27 cellular contexts compared by ENCODE assay signal in the genomic region with DNA sequence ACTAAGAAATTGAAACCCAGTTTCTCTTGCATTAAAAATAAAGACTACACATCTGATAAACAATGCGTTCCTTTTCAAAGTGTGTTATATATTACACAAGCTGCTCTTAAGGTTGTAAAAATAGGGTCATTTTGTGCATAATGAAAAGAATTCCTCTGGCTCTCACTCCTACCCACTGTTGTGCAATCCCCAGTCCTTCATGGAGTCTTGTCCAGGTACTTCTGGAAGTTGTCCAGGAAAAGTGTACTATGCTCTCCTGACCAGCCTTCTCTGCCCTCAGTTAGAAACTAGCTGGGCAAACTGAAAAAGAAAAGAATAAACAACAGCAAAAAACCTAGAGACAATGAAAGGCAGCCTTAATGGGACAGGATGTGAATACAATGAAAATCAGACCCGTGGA.
A peak's percentile ranks its signal among the peaks of the same experiment; 100 is the strongest.
DNase-seq lines count a peak whose midpoint lies in the region; ATAC-seq, FAIRE-seq and TF ChIP-seq lines count a peak whose summit lies in the region.
"Had no signal": no experiment of that assay in that cellular context is flagged by ENCODE, and none has a peak within 500 bp of the region (broad histone marks: within the 10 kb centered on the region; RNA-seq: fewer than 3 reads in every experiment).

No MANE protein-coding gene starts in this region.

- POLR2A ChIA-PET in A549 (lab: Yijun Ruan, JAX), result no interaction called here

- no peak overlapping the region for H3K4me3 Mint-ChIP-seq in astrocyte (ENCODE audit: unreplicated experiment)
- H3K4me3 Mint-ChIP-seq in activated T-helper 2 cell treated with anti-CD3 and anti-CD28 coated beads, Interferon-gamma antibody, Interleukin-2, Interleukin-4, amounts not matched to agents 10 μg/mL and 5 μg/mL and 100 μg/mL, durations not matched to agents 14 hours and 24 hours and 36 hours (ENCODE audit: low read depth), result no peak overlapping the region
- H3K4me3 Mint-ChIP-seq: activated B cell treated with CpG ODN at 0.5 μM for 24 hours; activated CD4-positive, alpha-beta memory T cell treated with anti-CD3 and anti-CD28 coated beads for 36 hours; CD8-positive, alpha-beta memory T cell had no signal

- H3K27ac ChIP-seq in A549 (peak overlapping the region in 1 of 2 experiments; percentile 18; a peak in 2 of 6 replicates), astrocyte (ENCODE audit: low read depth, low read length) (no peak overlapping the region), lung (ENCODE audit: low read depth in 1 of 2, low read length in 1 of 2) (no peak overlapping the region)
- H3K27ac ChIP-seq: KMS-11, neutrophil, stomach, transverse colon had no signal

- H3K9me3 ChIP-seq in A549, result no peaks in the 10 kb centered on the region
- H3K9me3 ChIP-seq in astrocyte (ENCODE audit: insufficient read depth, low read depth, low read length), result no peaks in the 10 kb centered on the region
- H3K9me3 ChIP-seq in lung (ENCODE audit: control insufficient read depth in 2 of 2, insufficient read depth in 1 of 2, low read length in 1 of 2), result no peaks in the 10 kb centered on the region
- H3K9me3 ChIP-seq: neutrophil, transverse colon had no signal

- DNase-seq in A549 (ENCODE audit: low read depth in 1 of 2, low spot score in 1 of 2) (no peak), astrocyte (ENCODE audit: low read depth) (peak; percentile 4), fibroblast of villous mesenchyme (ENCODE audit: low read depth) (peak; percentile 54), lung (ENCODE audit: low spot score) (peak; percentile 44), frontal cortex (ENCODE audit: low spot score in 2 of 2) (no peak)
- DNase-seq in activated T-cell treated with anti-CD3 and anti-CD28 coated beads, Interleukin-2, amount 50 U/mL, for 48 hours, result no peak
- no peak for DNase-seq in activated T-helper 2 cell treated with anti-CD3 and anti-CD28 coated beads, Interferon-gamma antibody, Interleukin-2, Interleukin-4, amounts not matched to agents 10 μg/mL and 5 μg/mL and 100 μg/mL, durations not matched to agents 14 hours and 24 hours and 36 hours (ENCODE audit: low spot score)
- DNase-seq: 8988T; activated B cell treated with CpG ODN at 0.5 μM for 24 hours; activated CD4-positive, alpha-beta memory T cell treated with anti-CD3 and anti-CD28 coated beads for 36 hours; activated naive CD4-positive, alpha-beta T cell; AML-193; CD8-positive, alpha-beta memory T cell; cerebellar nuclear complex; GF-D8; left ventricle myocardium superior; NCI-H1048; NCI-H187; NCI-H774; stimulated activated CD4-positive, alpha-beta T cell treated with anti-CD3 and anti-CD28 coated beads, Interleukin-12 subunit alpha, Interleukin-12 subunit beta, amount 100 ng/mL, for 4 hours; stomach; T1000; transverse colon had no signal

- no peak overlapping the region for H3K9ac ChIP-seq in astrocyte (ENCODE audit: low read length)
- H3K9ac ChIP-seq: KMS-11 had no signal

- H3K4me1 ChIP-seq in A549 (peaks cover 17% of the 10 kb centered on the region; the same call in 2 of the 3 replicates), astrocyte (ENCODE audit: insufficient read depth, low read length) (no peaks in the 10 kb centered on the region), lung (ENCODE audit: control insufficient read depth in 2 of 2, insufficient read depth in 2 of 2, low read length in 2 of 2) (no peaks in the 10 kb centered on the region)
- H3K4me1 ChIP-seq: stomach, transverse colon had no signal

- TF ChIP-seq CTCF in A549 (IDR thresholded peaks at IDR 0.05) (no peak), astrocyte (IDR thresholded peaks at IDR 0.05; ENCODE audit: insufficient read depth, low read depth, low read length) (no peak), fibroblast of villous mesenchyme (IDR thresholded peaks at IDR 0.05; ENCODE audit: insufficient read depth, low read depth, low read length) (no peak), lung (IDR thresholded peaks at IDR 0.05; ENCODE audit: control extremely low read depth, extremely low read depth) (no peak)

- TF ChIP-seq EP300 in A549 (IDR thresholded peaks at IDR 0.05), result no peak

- no peaks in the 10 kb centered on the region for H3K27me3 ChIP-seq in astrocyte (ENCODE audit: insufficient read depth, low read length)
- no peaks in the 10 kb centered on the region for H3K27me3 ChIP-seq in lung (ENCODE audit: control insufficient read depth, insufficient read depth)
- H3K27me3 ChIP-seq: neutrophil, stomach, transverse colon had no signal

- no peaks in the 10 kb centered on the region for H3K9me3 Mint-ChIP-seq in astrocyte (ENCODE audit: unreplicated experiment)
- no peaks in the 10 kb centered on the region for H3K9me3 Mint-ChIP-seq in activated T-helper 2 cell treated with anti-CD3 and anti-CD28 coated beads, Interferon-gamma antibody, Interleukin-2, Interleukin-4, amounts not matched to agents 10 μg/mL and 5 μg/mL and 100 μg/mL, durations not matched to agents 14 hours and 24 hours and 36 hours
- H3K9me3 Mint-ChIP-seq: activated B cell treated with CpG ODN at 0.5 μM for 24 hours; activated CD4-positive, alpha-beta memory T cell treated with anti-CD3 and anti-CD28 coated beads for 36 hours had no signal

- H3K4me3 ChIP-seq in A549, result no peak overlapping the region
- no peak overlapping the region for H3K4me3 ChIP-seq in astrocyte (ENCODE audit: insufficient read depth, low read depth, low read length)
- no peak overlapping the region for H3K4me3 ChIP-seq in fibroblast of villous mesenchyme (ENCODE audit: low read depth, low read length)
- no peak overlapping the region for H3K4me3 ChIP-seq in lung
- H3K4me3 ChIP-seq: stomach, transverse colon had no signal

- no peak for TF ChIP-seq RAD21 in A549 (conservative IDR thresholded peaks at IDR 0.05 in 1 of 2, IDR thresholded peaks at IDR 0.05 in 1 of 2)

- H4K20me1 ChIP-seq in astrocyte (ENCODE audit: insufficient read depth, low read length), result no peaks in the 10 kb centered on the region

- CTCF ChIA-PET in A549 (lab: Yijun Ruan, JAX), result no interaction called here

- no peaks in the 10 kb centered on the region for H3K36me3 ChIP-seq in astrocyte (ENCODE audit: insufficient read depth, low read length)
- H3K36me3 ChIP-seq in lung (ENCODE audit: control insufficient read depth in 2 of 2, insufficient read depth in 2 of 2, low read length in 2 of 2), result no peaks in the 10 kb centered on the region
- H3K36me3 ChIP-seq: neutrophil, stomach, transverse colon had no signal

- H3K4me2 ChIP-seq in A549, result peak overlapping the region; percentile 6; the same call in 1 of the 3 replicates
- no peak overlapping the region for H3K4me2 ChIP-seq in astrocyte (ENCODE audit: low read length)
- H3K4me2 ChIP-seq: KMS-11 had no signal

- ATAC-seq in A549 (no peak), lung (ENCODE audit: insufficient read depth, low FRiP score) (peak; percentile 34), HG03175 (IDR thresholded peaks at IDR 0.05; ENCODE audit: unreplicated experiment) (no peak)
- ATAC-seq: esophagus mucosa, left ventricle myocardium superior had no signal

- no peaks in the 10 kb centered on the region for H3K36me3 Mint-ChIP-seq in astrocyte (ENCODE audit: low read depth, unreplicated experiment)
- no peaks in the 10 kb centered on the region for H3K36me3 Mint-ChIP-seq in activated T-helper 2 cell treated with anti-CD3 and anti-CD28 coated beads, Interferon-gamma antibody, Interleukin-2, Interleukin-4, amounts not matched to agents 10 μg/mL and 5 μg/mL and 100 μg/mL, durations not matched to agents 14 hours and 24 hours and 36 hours (ENCODE audit: low read depth)
- H3K36me3 Mint-ChIP-seq: activated CD4-positive, alpha-beta memory T cell treated with anti-CD3 and anti-CD28 coated beads for 36 hours; CD8-positive, alpha-beta memory T cell had no signal

- H3K79me2 ChIP-seq in astrocyte (ENCODE audit: insufficient read depth, low read length), result no peaks in the 10 kb centered on the region

- WGBS in A549 (ENCODE audit: missing lambda C conversion rate), result 66% methylated on average over 2 of the region's 2 CpGs
- 30 to 53% methylated on average over 2 of the region's 2 CpGs for WGBS in lung, 2 donors

- H3K27ac Mint-ChIP-seq in astrocyte (ENCODE audit: unreplicated experiment), result no peak overlapping the region
- no peak overlapping the region for H3K27ac Mint-ChIP-seq in activated T-helper 2 cell treated with anti-CD3 and anti-CD28 coated beads, Interferon-gamma antibody, Interleukin-2, Interleukin-4, amounts not matched to agents 10 μg/mL and 5 μg/mL and 100 μg/mL, durations not matched to agents 14 hours and 24 hours and 36 hours
- H3K27ac Mint-ChIP-seq: activated B cell treated with CpG ODN at 0.5 μM for 24 hours; activated CD4-positive, alpha-beta memory T cell treated with anti-CD3 and anti-CD28 coated beads for 36 hours; CD8-positive, alpha-beta memory T cell had no signal

- intact Hi-C loops in activated T-helper 2 cell treated with anti-CD3 and anti-CD28 coated beads, Interferon-gamma antibody, Interleukin-2, Interleukin-4, amounts not matched to agents 10 μg/mL and 5 μg/mL and 100 μg/mL, durations not matched to agents 14 hours and 24 hours and 36 hours (cut with micrococcal nuclease), result no loop called here

- no peak for TF ChIP-seq POLR2A in A549 (IDR thresholded peaks at IDR 0.05; ENCODE audit: low read length)

- no peaks in the 10 kb centered on the region for H3K27me3 Mint-ChIP-seq in astrocyte (ENCODE audit: low read depth, unreplicated experiment)
- H3K27me3 Mint-ChIP-seq in activated T-helper 2 cell treated with anti-CD3 and anti-CD28 coated beads, Interferon-gamma antibody, Interleukin-2, Interleukin-4, amounts not matched to agents 10 μg/mL and 5 μg/mL and 100 μg/mL, durations not matched to agents 14 hours and 24 hours and 36 hours (ENCODE audit: low read depth), result no peaks in the 10 kb centered on the region
- H3K27me3 Mint-ChIP-seq: activated B cell treated with CpG ODN at 0.5 μM for 24 hours; activated CD4-positive, alpha-beta memory T cell treated with anti-CD3 and anti-CD28 coated beads for 36 hours; CD8-positive, alpha-beta memory T cell had no signal

- H3K4me1 Mint-ChIP-seq in astrocyte (ENCODE audit: low read depth, unreplicated experiment), result no peaks in the 10 kb centered on the region
- H3K4me1 Mint-ChIP-seq in activated T-helper 2 cell treated with anti-CD3 and anti-CD28 coated beads, Interferon-gamma antibody, Interleukin-2, Interleukin-4, amounts not matched to agents 10 μg/mL and 5 μg/mL and 100 μg/mL, durations not matched to agents 14 hours and 24 hours and 36 hours (ENCODE audit: low read depth), result no peaks in the 10 kb centered on the region
- H3K4me1 Mint-ChIP-seq: activated B cell treated with CpG ODN at 0.5 μM for 24 hours; CD8-positive, alpha-beta memory T cell had no signal

- FAIRE-seq in A549 (lab: Jason Lieb, UNC) (peak; percentile 13), astrocyte (lab: Jason Lieb, UNC) (no peak), frontal cortex (lab: Jason Lieb, UNC) (no peak)

- H2AFZ ChIP-seq in astrocyte (ENCODE audit: low read depth, low read length), result no peak overlapping the region

TF ChIP-seq in A549, 52 proteins besides CTCF, POLR2A, EP300 and RAD21 (continues in another document):
- no peak for TF ChIP-seq HDAC2 (IDR thresholded peaks at IDR 0.05)

Comparison
In these comparisons a context has a peak if more than half of its experiments do, and no peak if none do; other contexts are left out.
1. DNase-seq: peak in astrocyte (single experiment), fibroblast of villous mesenchyme (single experiment) and lung (single experiment); none in A549 (0 of 2), activated T-cell treated with anti-CD3 and anti-CD28 coated beads, Interleukin-2, amount 50 U/mL, for 48 hours (0 of 2), frontal cortex (0 of 2) and activated T-helper 2 cell treated with anti-CD3 and anti-CD28 coated beads, Interferon-gamma antibody, Interleukin-2, Interleukin-4, amounts not matched to agents 10 μg/mL and 5 μg/mL and 100 μg/mL, durations not matched to agents 14 hours and 24 hours and 36 hours (single experiment).